Comparison of ENCODE assay signal across 10 cellular contexts in genomic region chr20:50146214-50146613, GRCh38. TPM values are rescaled to one million over a fixed set of nuclear protein-coding genes. Genes with fewer than 3 reads are reported as not detected.
DNase-seq lines count a peak whose midpoint lies in the region; ATAC-seq and TF ChIP-seq lines count a peak whose summit lies in the region.
"Had no signal": no experiment of that assay in that cellular context is flagged by ENCODE, and none has a peak within 500 bp of the region (broad histone marks: within the 10 kb centered on the region; RNA-seq: fewer than 3 reads in every experiment).

No MANE protein-coding gene starts in this region.

- intact Hi-C loops in adrenal gland (cut with DNase I): no loop called here

- 53 to 64% (median 61%) methylated on average over 6 of the region's 6 CpGs for WGBS in adrenal gland, 4 donors
- 82% methylated on average over 5 of the region's 6 CpGs for WGBS in mesenchymal stem cell

- no peak overlapping the region for H2BK5ac ChIP-seq in mesenchymal stem cell (ENCODE audit: low read depth, low read length, poor library complexity, severe bottlenecking)

- H3K27ac ChIP-seq in adrenal gland: peak overlapping the region in 4 of 5 donors; percentile 5 to 87 (median 54)
- H3K27ac ChIP-seq in mesenchymal stem cell (ENCODE audit: low read length, poor library complexity, severe bottlenecking): peak overlapping the region; percentile 5

- H3K27me3 ChIP-seq in adrenal gland: no peaks in the 10 kb centered on the region
- H3K27me3 ChIP-seq in mesenchymal stem cell (ENCODE audit: control insufficient read depth in 1 of 2, insufficient read depth in 1 of 2, low read length in 2 of 2): no peaks in the 10 kb centered on the region
- H3K27me3 ChIP-seq: gastroesophageal sphincter had no signal

- no peak for DNase-seq in activated naive CD4-positive, alpha-beta T cell treated with anti-CD3 and anti-CD28 coated beads, Interleukin-2, amount 50 U/mL, for 16 hours
- DNase-seq in adrenal gland (no peak), mesenchymal stem cell (no peak), type B pancreatic cell (ENCODE audit: extremely low spot score, unreplicated experiment) (no peak), OCI-M2 (lab: John Stamatoyannopoulos, UW; ENCODE audit: unreplicated experiment) (no peak)

- H3K79me1 ChIP-seq in mesenchymal stem cell (replicated peaks; ENCODE audit: low read length, poor library complexity, severe bottlenecking): peaks cover 14% of the 10 kb centered on the region

- H2BK15ac ChIP-seq in mesenchymal stem cell (ENCODE audit: low read depth, poor library complexity, severe bottlenecking): no peak overlapping the region

- no peak overlapping the region for H2BK120ac ChIP-seq in mesenchymal stem cell (ENCODE audit: low read depth, low read length)

- H3K4me1 ChIP-seq in adrenal gland (replicated peaks in 1 of 2) (peaks cover 11 to 51% of the 10 kb centered on the region in 2 donors), mesenchymal stem cell (ENCODE audit: control insufficient read depth, insufficient read depth, low read depth, low read length) (peaks cover 48% of the 10 kb centered on the region)

- no peak overlapping the region for H4K8ac ChIP-seq in mesenchymal stem cell (ENCODE audit: low read length)

- H3K27ac Mint-ChIP-seq in activated naive CD4-positive, alpha-beta T cell treated with anti-CD3 and anti-CD28 coated beads, Interleukin-2, amount 50 U/mL, for 24 hours: peak overlapping the region; percentile 91
- peak overlapping the region; percentile 86 for H3K27ac Mint-ChIP-seq in type B pancreatic cell

- H3K36me3 ChIP-seq in adrenal gland (replicated peaks in 1 of 2): peaks cover 0 to 23% of the 10 kb centered on the region in 2 donors
- peaks cover 64 to 70% of the 10 kb centered on the region in 2 experiments for H3K36me3 ChIP-seq in mesenchymal stem cell (ENCODE audit: control insufficient read depth in 1 of 2, insufficient read depth in 2 of 2, low read depth in 1 of 2, low read length in 2 of 2)

- peak overlapping the region in 1 of 2 experiments; percentile 12 for H2BK12ac ChIP-seq in mesenchymal stem cell (ENCODE audit: low read length in 2 of 2)

- ATAC-seq in GM18868 (IDR thresholded peaks at IDR 0.05; ENCODE audit: unreplicated experiment): no peak
- no peak for ATAC-seq in GM21423 (IDR thresholded peaks at IDR 0.05; ENCODE audit: unreplicated experiment)
- ATAC-seq: gastroesophageal sphincter, Right ventricle myocardium inferior had no signal

- H2AK5ac ChIP-seq in mesenchymal stem cell (ENCODE audit: low read length, severe bottlenecking): peak overlapping the region; percentile 11

- H3K4me2 ChIP-seq in mesenchymal stem cell (ENCODE audit: low read length, poor library complexity, severe bottlenecking): no peak overlapping the region

- H3K9me3 Mint-ChIP-seq in activated naive CD4-positive, alpha-beta T cell treated with anti-CD3 and anti-CD28 coated beads, Interleukin-2, amount 50 U/mL, for 24 hours: no peaks in the 10 kb centered on the region
- no peaks in the 10 kb centered on the region for H3K9me3 Mint-ChIP-seq in type B pancreatic cell

- H3K4ac ChIP-seq in mesenchymal stem cell (ENCODE audit: low read depth in 1 of 2, low read length in 2 of 2): no peak overlapping the region

- TF ChIP-seq POLR2A in adrenal gland (IDR thresholded peaks at IDR 0.05): no peak

- H2AFZ ChIP-seq in mesenchymal stem cell (ENCODE audit: low read depth, low read length): no peak overlapping the region

- peaks cover 65% of the 10 kb centered on the region for H3K4me1 Mint-ChIP-seq in activated naive CD4-positive, alpha-beta T cell treated with anti-CD3 and anti-CD28 coated beads, Interleukin-2, amount 50 U/mL, for 24 hours
- peaks cover 37% of the 10 kb centered on the region for H3K4me1 Mint-ChIP-seq in type B pancreatic cell (ENCODE audit: unreplicated experiment)

- H3K4me3 ChIP-seq in adrenal gland: no peak overlapping the region
- H3K4me3 ChIP-seq in mesenchymal stem cell (ENCODE audit: insufficient read depth in 1 of 2, low read depth in 1 of 2, low read length in 2 of 2): no peak overlapping the region
- H3K4me3 ChIP-seq: gastroesophageal sphincter had no signal

- H3K9ac ChIP-seq in mesenchymal stem cell (ENCODE audit: low read length): no peak overlapping the region

- H3K14ac ChIP-seq in mesenchymal stem cell (ENCODE audit: low read length in 2 of 2): no peak overlapping the region

- H3K27me3 Mint-ChIP-seq in activated naive CD4-positive, alpha-beta T cell treated with anti-CD3 and anti-CD28 coated beads, Interleukin-2, amount 50 U/mL, for 24 hours: no peaks in the 10 kb centered on the region
- H3K27me3 Mint-ChIP-seq in type B pancreatic cell: no peaks in the 10 kb centered on the region

- TF ChIP-seq CTCF in adrenal gland (IDR thresholded peaks at IDR 0.05) (no peak), type B pancreatic cell (conservative IDR thresholded peaks at IDR 0.05) (no peak)

- no peak overlapping the region for H3K23ac ChIP-seq in mesenchymal stem cell (ENCODE audit: low read length in 2 of 2)

- peak overlapping the region; percentile 76 for H3K4me3 Mint-ChIP-seq in activated naive CD4-positive, alpha-beta T cell treated with anti-CD3 and anti-CD28 coated beads, Interleukin-2, amount 50 U/mL, for 24 hours
- no peak overlapping the region for H3K4me3 Mint-ChIP-seq in type B pancreatic cell

- H3K9me3 ChIP-seq in adrenal gland (replicated peaks in 1 of 3) (no peaks in the 10 kb centered on the region), mesenchymal stem cell (ENCODE audit: control insufficient read depth, low read length) (no peaks in the 10 kb centered on the region)
- H3K9me3 ChIP-seq: gastroesophageal sphincter had no signal

- H3K18ac ChIP-seq in mesenchymal stem cell (ENCODE audit: low read depth in 1 of 2, low read length in 2 of 2): no peak overlapping the region

- H4K91ac ChIP-seq in mesenchymal stem cell (ENCODE audit: low read length): no peak overlapping the region

- H3K36me3 Mint-ChIP-seq in activated naive CD4-positive, alpha-beta T cell treated with anti-CD3 and anti-CD28 coated beads, Interleukin-2, amount 50 U/mL, for 24 hours: peaks cover 11% of the 10 kb centered on the region
- peaks cover 19% of the 10 kb centered on the region for H3K36me3 Mint-ChIP-seq in type B pancreatic cell

RNA-seq across cellular contexts. Expression of gene PEDS1, which starts 7.3 kb away (rescaled TPM):
- total RNA-seq in adrenal gland: 10 to 100 TPM; 18.7 to 39.1 (median 28.5) TPM
- 10 to 100 TPM; 29.4 to 32.6 (median 30.2) TPM for polyA plus RNA-seq in adrenal gland
- polyA plus RNA-seq in mesenchymal stem cell (2013, experiment 1 of 2): 59.1 TPM
- 58.4 TPM for polyA plus RNA-seq in mesenchymal stem cell (2013, experiment 2 of 2)
- total RNA-seq in type B pancreatic cell (ENCODE audit: low replicate concordance): 29.9 and 42.9 TPM in 2 replicates

RNA-seq across cellular contexts. Expression of gene UBE2V1, which starts 33.3 kb away (rescaled TPM):
- total RNA-seq in adrenal gland: 100 to 1,000 TPM in 2 of 8 donors, 10 to 100 TPM in 6; 57.4 to 123 (median 79.4) TPM
- 100 to 1,000 TPM in 1 of 3 donors, 10 to 100 TPM in 2; 78.7 to 242 (median 80.0) TPM for polyA plus RNA-seq in adrenal gland
- polyA plus RNA-seq in mesenchymal stem cell (2013, experiment 1 of 2): 292 TPM
- polyA plus RNA-seq in mesenchymal stem cell (2013, experiment 2 of 2): 286 TPM
- 90.5 and 117 TPM in 2 replicates for total RNA-seq in type B pancreatic cell (ENCODE audit: low replicate concordance)

RNA-seq across cellular contexts. Expression of gene CEBPB, which starts 44.4 kb away (rescaled TPM):
- 100 to 1,000 TPM; 148 to 272 (median 252) TPM for total RNA-seq in adrenal gland
- 10 to 100 TPM; 31.0 to 74.7 (median 39.3) TPM for polyA plus RNA-seq in adrenal gland
- 130 TPM for polyA plus RNA-seq in mesenchymal stem cell (2013, experiment 1 of 2)
- polyA plus RNA-seq in mesenchymal stem cell (2013, experiment 2 of 2): 131 TPM
- 23.0 and 54.1 TPM in 2 replicates for total RNA-seq in type B pancreatic cell (ENCODE audit: low replicate concordance)
